Comparison of ENCODE assay signal across 9 cellular contexts in the genomic region with DNA sequence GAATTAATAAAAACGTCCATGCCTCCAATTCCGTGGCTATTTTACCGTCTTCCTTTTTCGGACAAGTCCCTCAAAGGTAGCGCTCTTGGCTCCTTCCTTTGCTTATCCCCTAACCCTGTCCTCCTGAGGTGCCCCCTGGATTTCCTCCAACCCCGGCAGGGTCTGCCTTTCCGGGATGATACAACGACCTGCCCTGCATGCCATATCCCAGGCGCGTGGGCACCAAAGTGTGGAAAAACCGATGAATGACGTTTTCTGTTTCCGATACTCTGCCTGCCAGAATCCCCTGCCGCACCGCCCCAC. TPM values are rescaled to one million over a fixed set of nuclear protein-coding genes. Genes with fewer than 3 reads are reported as not detected.
DNase-seq lines count a peak whose midpoint lies in the region; ATAC-seq, FAIRE-seq and TF ChIP-seq lines count a peak whose summit lies in the region.
"Had no signal": no experiment of that assay in that cellular context is flagged by ENCODE, and none has a peak within 500 bp of the region (broad histone marks: within the 10 kb centered on the region; RNA-seq: fewer than 3 reads in every experiment).

No MANE protein-coding gene starts in this region.

- FAIRE-seq in H54 (lab: Jason Lieb, UNC): no peak

- H3K4me1 Mint-ChIP-seq in activated naive CD8-positive, alpha-beta T cell treated with anti-CD3 and anti-CD28 coated beads, Interleukin-2, amount 10 ng/mL, durations not matched to agents 7 days and 5 days: peaks cover 4% of the 10 kb centered on the region
- peaks cover 5 to 20% of the 10 kb centered on the region in 2 donors for H3K4me1 Mint-ChIP-seq in immature natural killer cell
- peaks cover 0 to 5% of the 10 kb centered on the region in 2 donors for H3K4me1 Mint-ChIP-seq in stimulated activated naive B cell treated with anti-CD40 and anti-IgM and Interleukin-4, amounts not matched to agents 10 μg/mL and 1 μg/mL and 100 μg/mL, for 72 hours

- H3K27ac Mint-ChIP-seq in activated naive CD8-positive, alpha-beta T cell treated with anti-CD3 and anti-CD28 coated beads, Interleukin-2, amount 10 ng/mL, durations not matched to agents 7 days and 5 days: peak overlapping the region; percentile 91
- peak overlapping the region; percentile 86 to 95 (median 90) for H3K27ac Mint-ChIP-seq in immature natural killer cell
- peak overlapping the region; percentile 94 for H3K27ac Mint-ChIP-seq in stimulated activated naive B cell treated with anti-CD40 and anti-IgM and Interleukin-4, amounts not matched to agents 10 μg/mL and 1 μg/mL and 100 μg/mL, for 72 hours

- DNase-seq in NCI-H510A (lab: John Stamatoyannopoulos, UW) (peak; percentile 16), NCI-H510A treated with DMSO at 0.1 percent for 48 hours (lab: John Stamatoyannopoulos, UW) (no peak), immature natural killer cell (no peak), NCI-H1694 (lab: John Stamatoyannopoulos, UW) (no peak), H54 (ENCODE audit: insufficient read length, low spot score) (no peak), NCI-H774 (lab: John Stamatoyannopoulos, UW) (no peak)
- no peak for DNase-seq in activated naive CD8-positive, alpha-beta T cell treated with anti-CD3 and anti-CD28 coated beads, Interleukin-2, amount 10 ng/mL, durations not matched to agents 7 days and 5 days
- DNase-seq in stimulated activated naive B cell treated with anti-CD40 and anti-IgM and Interleukin-4, amounts not matched to agents 10 μg/mL and 1 μg/mL and 100 μg/mL, for 72 hours: no peak

- TF ChIP-seq POLR2A in H54 (IDR thresholded peaks at IDR 0.05; ENCODE audit: low read depth, low read length): no peak

- POLR2A ChIA-PET in activated naive CD8-positive, alpha-beta T cell treated with anti-CD3 and anti-CD28 coated beads, Interleukin-2, amount 10 ng/mL, durations not matched to agents 7 days and 5 days (lab: Charles Lee): no interaction called here

- no peaks in the 10 kb centered on the region for H3K9me3 Mint-ChIP-seq in activated naive CD8-positive, alpha-beta T cell treated with anti-CD3 and anti-CD28 coated beads, Interleukin-2, amount 10 ng/mL, durations not matched to agents 7 days and 5 days
- no peaks in the 10 kb centered on the region for H3K9me3 Mint-ChIP-seq in immature natural killer cell
- peaks cover 0 to 5% of the 10 kb centered on the region in 2 donors for H3K9me3 Mint-ChIP-seq in stimulated activated naive B cell treated with anti-CD40 and anti-IgM and Interleukin-4, amounts not matched to agents 10 μg/mL and 1 μg/mL and 100 μg/mL, for 72 hours

- H3K27me3 Mint-ChIP-seq in activated naive CD8-positive, alpha-beta T cell treated with anti-CD3 and anti-CD28 coated beads, Interleukin-2, amount 10 ng/mL, durations not matched to agents 7 days and 5 days: peaks cover 7% of the 10 kb centered on the region
- peaks cover 0 to 7% (median 2%) of the 10 kb centered on the region in 3 donors for H3K27me3 Mint-ChIP-seq in immature natural killer cell (ENCODE audit: low read depth in 3 of 3)
- H3K27me3 Mint-ChIP-seq in stimulated activated naive B cell treated with anti-CD40 and anti-IgM and Interleukin-4, amounts not matched to agents 10 μg/mL and 1 μg/mL and 100 μg/mL, for 72 hours: peaks cover 18 to 25% of the 10 kb centered on the region in 2 donors

- H3K36me3 Mint-ChIP-seq in activated naive CD8-positive, alpha-beta T cell treated with anti-CD3 and anti-CD28 coated beads, Interleukin-2, amount 10 ng/mL, durations not matched to agents 7 days and 5 days: peaks cover 3% of the 10 kb centered on the region
- peaks cover 0 to 18% (median 0%) of the 10 kb centered on the region in 3 donors for H3K36me3 Mint-ChIP-seq in immature natural killer cell
- H3K36me3 Mint-ChIP-seq in stimulated activated naive B cell treated with anti-CD40 and anti-IgM and Interleukin-4, amounts not matched to agents 10 μg/mL and 1 μg/mL and 100 μg/mL, for 72 hours: peaks cover 4 to 15% of the 10 kb centered on the region in 2 donors

- peak overlapping the region; percentile 93 for H3K4me3 Mint-ChIP-seq in activated naive CD8-positive, alpha-beta T cell treated with anti-CD3 and anti-CD28 coated beads, Interleukin-2, amount 10 ng/mL, durations not matched to agents 7 days and 5 days
- H3K4me3 Mint-ChIP-seq in immature natural killer cell: peak overlapping the region; percentile 84 to 98 (median 90)
- peak overlapping the region; percentile 85 to 87 for H3K4me3 Mint-ChIP-seq in stimulated activated naive B cell treated with anti-CD40 and anti-IgM and Interleukin-4, amounts not matched to agents 10 μg/mL and 1 μg/mL and 100 μg/mL, for 72 hours

- no peak for ATAC-seq in activated naive CD8-positive, alpha-beta T cell treated with anti-CD3 and anti-CD28 coated beads, Interleukin-2, amount 10 ng/mL, durations not matched to agents 7 days and 5 days (ENCODE audit: low read depth)
- ATAC-seq in stimulated activated naive B cell treated with anti-CD40 and anti-IgM and Interleukin-4, amounts not matched to agents 10 μg/mL and 1 μg/mL and 100 μg/mL, for 72 hours (replicated peaks): no peak

RNA-seq across cellular contexts. Expression of gene CSTF2, which starts 0.7 kb away (rescaled TPM):
- total RNA-seq in activated naive CD8-positive, alpha-beta T cell treated with anti-CD3 and anti-CD28 coated beads, Interleukin-2, amount 10 ng/mL, durations not matched to agents 7 days and 5 days: 10 to 100 TPM; 28.1 to 30.7 TPM
- polyA plus RNA-seq in immature natural killer cell: 10 to 100 TPM in 2 of 3 donors, 1 to 10 TPM in 1; 7.4 to 15.2 (median 10.2) TPM

RNA-seq across cellular contexts. Expression of gene NOX1, which starts 54.7 kb away (rescaled TPM):
- total RNA-seq in activated naive CD8-positive, alpha-beta T cell treated with anti-CD3 and anti-CD28 coated beads, Interleukin-2, amount 10 ng/mL, durations not matched to agents 7 days and 5 days: not detected
- polyA plus RNA-seq in immature natural killer cell: not detected
- total RNA-seq: A172 had no signal
